ENCODE assay signal across 23 cellular contexts in the genomic region with DNA sequence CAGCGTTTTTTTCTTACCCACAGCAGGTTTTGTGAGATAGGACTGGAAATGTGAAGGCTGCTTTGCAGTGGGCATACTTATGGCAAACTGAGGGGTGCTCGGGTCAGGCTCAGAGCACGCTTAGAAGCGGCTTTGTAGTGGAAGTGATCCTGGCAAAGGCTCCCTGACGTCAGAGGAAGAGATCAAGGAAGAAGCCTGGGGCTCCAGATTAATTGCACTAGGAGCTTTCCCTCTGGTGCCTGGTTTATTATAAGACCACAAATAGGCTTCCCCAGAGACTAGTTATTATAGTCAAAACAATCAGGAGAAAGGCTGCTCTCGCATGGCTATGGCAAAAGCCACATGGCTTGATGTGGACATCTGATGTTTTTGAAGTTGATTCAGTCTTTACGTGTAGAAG.
A peak's percentile ranks its signal among the peaks of the same experiment; 100 is the strongest.
DNase-seq lines count a peak whose midpoint lies in the region; TF ChIP-seq lines count a peak whose summit lies in the region.
"Had no signal": no experiment of that assay in that cellular context is flagged by ENCODE, and none has a peak within 500 bp of the region (broad histone marks: within the 10 kb centered on the region; RNA-seq: fewer than 3 reads in every experiment).

No MANE protein-coding gene starts in this region.

- H4K8ac ChIP-seq in H9 (replicated peaks; ENCODE audit: insufficient read length, low read depth, low read length): no peak overlapping the region

- H3K36me3 Mint-ChIP-seq in H9 (ENCODE audit: insufficient read depth in 1 of 3, low read depth in 3 of 3) (peaks cover 0 to 4% (median under 1%) of the 10 kb centered on the region in 3 experiments; a peak in 4 of 7 replicates), endodermal cell (ENCODE audit: low read depth) (no peaks in the 10 kb centered on the region)
- H3K36me3 Mint-ChIP-seq: memory B cell, neural progenitor cell had no signal

- H3K4me1 Mint-ChIP-seq in H9 (peaks cover 34 to 37% of the 10 kb centered on the region in 2 experiments), endodermal cell (peaks cover 17% of the 10 kb centered on the region)
- H3K4me1 Mint-ChIP-seq: activated naive CD8-positive, alpha-beta T cell treated with anti-CD3 and anti-CD28 coated beads, Interleukin-2, amount 50 U/mL, for 24 hours; memory B cell had no signal

- H2BK12ac ChIP-seq in H9 (ENCODE audit: insufficient read length, low read depth, low read length): no peak overlapping the region

- H3K79me2 ChIP-seq in H9 (ENCODE audit: insufficient read depth, low read length): no peaks in the 10 kb centered on the region
- H3K79me2 ChIP-seq: parathyroid adenoma had no signal

- no peak overlapping the region for H2AK5ac ChIP-seq in H9 (ENCODE audit: insufficient read length, low read length)

- H3K4me1 ChIP-seq in H9 (ENCODE audit: insufficient read depth, low read length) (peaks cover 16% of the 10 kb centered on the region; the same call in 1 of the 2 replicates), endodermal cell (ENCODE audit: control insufficient read depth, insufficient read depth, low read length) (no peaks in the 10 kb centered on the region)
- H3K4me1 ChIP-seq: colonic mucosa, parathyroid adenoma, SJSA1, upper lobe of left lung had no signal

- no peak overlapping the region for H2BK5ac ChIP-seq in H9 (ENCODE audit: insufficient read length, low read length)

- H3K79me1 ChIP-seq in H9 (ENCODE audit: insufficient read depth, low read depth, low read length, poor library complexity, severe bottlenecking): no peaks in the 10 kb centered on the region

- H3K9me3 Mint-ChIP-seq in H9: peaks cover 3 to 4% of the 10 kb centered on the region in 2 experiments; a peak in 2 of 5 replicates
- no peaks in the 10 kb centered on the region for H3K9me3 Mint-ChIP-seq in endodermal cell

- H3K27me3 ChIP-seq in H9 (ENCODE audit: insufficient read depth, low read length) (no peaks in the 10 kb centered on the region), endodermal cell (ENCODE audit: control insufficient read depth, insufficient read depth, low read length, poor library complexity, severe bottlenecking) (no peaks in the 10 kb centered on the region)
- H3K27me3 ChIP-seq: BLaER1, colonic mucosa, neural progenitor cell, SJSA1, suprapubic skin, upper lobe of left lung had no signal

- H3K23me2 ChIP-seq in H9 (ENCODE audit: insufficient read length, low read depth, low read length, poor library complexity, severe bottlenecking): no peaks in the 10 kb centered on the region

- H2BK20ac ChIP-seq in H9 (ENCODE audit: low read depth, low read length, poor library complexity, severe bottlenecking): no peak overlapping the region

- no peak overlapping the region for H3K4ac ChIP-seq in H9 (ENCODE audit: low read depth, low read length)

- TF ChIP-seq CTCF in H9 (conservative IDR thresholded peaks at IDR 0.05) (no peak), endodermal cell (conservative IDR thresholded peaks at IDR 0.05) (no peak)

- H3K4me3 ChIP-seq in endodermal cell (ENCODE audit: low read length): no peak overlapping the region
- H3K4me3 ChIP-seq: BLaER1, colonic mucosa, neural progenitor cell, SJSA1, skin epidermis, suprapubic skin, upper lobe of left lung had no signal

- no peak overlapping the region for H2BK120ac ChIP-seq in H9 (ENCODE audit: low read depth, low read length, poor library complexity, severe bottlenecking)

- H2BK15ac ChIP-seq in H9 (ENCODE audit: low read depth, low read length): peak overlapping the region; percentile 70; the same call in 1 of the 2 replicates

- H3K23ac ChIP-seq in H9 (ENCODE audit: insufficient read length, low read depth, low read length): no peak overlapping the region

- DNase-seq in DMS 273 (lab: John Stamatoyannopoulos, UW; ENCODE audit: unreplicated experiment) (peak; percentile 74), H9 (no peak), NCI-H69 (lab: John Stamatoyannopoulos, UW) (peak; percentile 96), endodermal cell (no peak), iPS-NIHi11 (ENCODE audit: low spot score) (no peak), hippocampal formation (lab: John Stamatoyannopoulos, UW) (no peak), GOT3 (lab: John Stamatoyannopoulos, UW) (no peak)
- DNase-seq: activated naive CD4-positive, alpha-beta T cell; activated naive CD8-positive, alpha-beta T cell treated with anti-CD3 and anti-CD28 coated beads, Interleukin-2, amount 50 U/mL, for 24 hours; activated T-cell treated with anti-CD3 and anti-CD28 coated beads, Interleukin-2, amount 50 U/mL, for 24 hours; colonic mucosa; effector CD8-positive, alpha-beta T cell; retina; RPMI8226; stimulated activated naive CD4-positive, alpha-beta T cell treated with Interleukin-2 at 50 U/mL for 16 hours; upper lobe of left lung had no signal

- H3K4me3 Mint-ChIP-seq in H9 (no peak overlapping the region), endodermal cell (no peak overlapping the region)
- H3K4me3 Mint-ChIP-seq: activated naive CD8-positive, alpha-beta T cell treated with anti-CD3 and anti-CD28 coated beads, Interleukin-2, amount 50 U/mL, for 24 hours; activated T-cell treated with anti-CD3 and anti-CD28 coated beads, Interleukin-2, amount 50 U/mL, for 24 hours; memory B cell; neural progenitor cell had no signal

- no CpG with 5 or more reads among the region's 7 CpGs for WGBS in H9 (ENCODE audit: extremely low coverage, insufficient read length, low lambda C conversion rate)
- WGBS in endodermal cell (ENCODE audit: insufficient coverage in 1 of 2, insufficient read length in 1 of 2), 2 experiments: 87 to 89% methylated on average over 4 to 7 of the region's 7 CpGs

- no peak overlapping the region for H2AFZ ChIP-seq in H9 (ENCODE audit: low read length)
- H2AFZ ChIP-seq: neural progenitor cell, parathyroid adenoma had no signal

- H3K36me3 ChIP-seq in endodermal cell (ENCODE audit: control insufficient read depth, insufficient read depth, low read length): no peaks in the 10 kb centered on the region
- H3K36me3 ChIP-seq: BLaER1, colonic mucosa, neural progenitor cell, SJSA1, suprapubic skin, upper lobe of left lung had no signal

- no peak overlapping the region for H4K91ac ChIP-seq in H9 (ENCODE audit: insufficient read length, low read depth, low read length)

- H3K14ac ChIP-seq in H9 (ENCODE audit: insufficient read depth, low read length): no peak overlapping the region

- H3T11ph ChIP-seq in H9 (ENCODE audit: low read length): no peak overlapping the region

- no peak overlapping the region for H3K4me2 ChIP-seq in H9 (ENCODE audit: insufficient read depth, insufficient read length, low read length)
- H3K4me2 ChIP-seq: BLaER1, neural progenitor cell had no signal

- H3K56ac ChIP-seq in H9 (ENCODE audit: insufficient read length, low read depth, low read length): no peak overlapping the region

- H3K9ac ChIP-seq in H9 (ENCODE audit: extremely low read depth, insufficient read length, low read length): no peak overlapping the region
- no peak overlapping the region for H3K9ac ChIP-seq in endodermal cell (ENCODE audit: extremely low read depth, low read length, poor library complexity, severe bottlenecking)
- H3K9ac ChIP-seq: BLaER1, neural progenitor cell, parathyroid adenoma had no signal

- H4K20me1 ChIP-seq in H9 (ENCODE audit: control insufficient read depth, insufficient read depth, insufficient read length): no peaks in the 10 kb centered on the region
- H4K20me1 ChIP-seq: BLaER1 had no signal

- H4K5ac ChIP-seq in H9 (ENCODE audit: insufficient read length, low read depth, low read length): no peak overlapping the region

- H3K27ac ChIP-seq in H9 (ENCODE audit: insufficient read length, low read depth, low read length): no peak overlapping the region
- peak overlapping the region; percentile 24 for H3K27ac ChIP-seq in endodermal cell (ENCODE audit: low read depth, low read length)
- H3K27ac ChIP-seq: BLaER1, colonic mucosa, neural progenitor cell, parathyroid adenoma, SJSA1, skin epidermis, suprapubic skin, upper lobe of left lung had no signal

- H3K27me3 Mint-ChIP-seq in H9 (ENCODE audit: low read depth): 0 out of 2 replicates have a peak, but pooled peaks cover 2% of the 10 kb centered on the region
- H3K27me3 Mint-ChIP-seq in endodermal cell (ENCODE audit: insufficient read depth): no peaks in the 10 kb centered on the region
- H3K27me3 Mint-ChIP-seq: activated naive CD8-positive, alpha-beta T cell treated with anti-CD3 and anti-CD28 coated beads, Interleukin-2, amount 50 U/mL, for 24 hours; activated T-cell treated with anti-CD3 and anti-CD28 coated beads, Interleukin-2, amount 50 U/mL, for 24 hours; memory B cell had no signal

- H3K9me3 ChIP-seq in H9 (ENCODE audit: control insufficient read depth, low read depth, low read length): no peaks in the 10 kb centered on the region
- no peaks in the 10 kb centered on the region for H3K9me3 ChIP-seq in endodermal cell (ENCODE audit: control insufficient read depth, low read length)
- H3K9me3 ChIP-seq: BLaER1, colonic mucosa, SJSA1, suprapubic skin, upper lobe of left lung had no signal

- H3K27ac Mint-ChIP-seq in H9: no peak overlapping the region
- H3K27ac Mint-ChIP-seq in endodermal cell: no peak overlapping the region
- H3K27ac Mint-ChIP-seq: activated naive CD8-positive, alpha-beta T cell treated with anti-CD3 and anti-CD28 coated beads, Interleukin-2, amount 50 U/mL, for 24 hours; activated T-cell treated with anti-CD3 and anti-CD28 coated beads, Interleukin-2, amount 50 U/mL, for 24 hours; memory B cell; neural progenitor cell had no signal

- no peak overlapping the region for H3K18ac ChIP-seq in H9 (ENCODE audit: insufficient read length, low read depth, low read length)

Comparison
In these comparisons a context has a peak if more than half of its experiments do, and no peak if none do; other contexts are left out.
1. DNase-seq: peak in DMS 273 (single experiment) and NCI-H69 (single experiment); none in H9 (single experiment), endodermal cell (single experiment), iPS-NIHi11 (single experiment), hippocampal formation (0 of 2) and GOT3 (single experiment).